ENCODE assay signal across 2 cellular contexts in the genomic region with DNA sequence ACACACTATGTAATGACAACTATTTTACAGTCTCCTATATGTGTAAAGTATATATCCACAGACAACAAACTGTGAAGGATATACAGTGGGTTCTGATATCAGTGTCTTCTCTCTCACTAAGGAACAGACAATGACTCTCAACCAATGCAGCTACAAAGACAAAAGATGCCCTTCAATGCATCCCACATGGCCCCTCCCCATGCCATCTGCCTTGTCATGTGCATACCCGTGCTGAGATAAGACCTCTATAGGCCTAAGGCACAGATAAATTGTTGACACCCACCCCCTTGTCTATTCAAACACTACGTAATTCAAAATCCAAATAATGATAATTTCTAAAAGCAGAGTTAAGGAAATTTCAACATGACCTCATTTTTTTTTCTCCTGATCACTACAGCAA.
TF ChIP-seq lines count a peak whose summit lies in the region.

No MANE protein-coding gene starts in this region.

TF ChIP-seq in SK-N-SH, 30 proteins besides CTCF, POLR2A, EP300 and RAD21 (continued from another document):
- TF ChIP-seq, protein P1, sequence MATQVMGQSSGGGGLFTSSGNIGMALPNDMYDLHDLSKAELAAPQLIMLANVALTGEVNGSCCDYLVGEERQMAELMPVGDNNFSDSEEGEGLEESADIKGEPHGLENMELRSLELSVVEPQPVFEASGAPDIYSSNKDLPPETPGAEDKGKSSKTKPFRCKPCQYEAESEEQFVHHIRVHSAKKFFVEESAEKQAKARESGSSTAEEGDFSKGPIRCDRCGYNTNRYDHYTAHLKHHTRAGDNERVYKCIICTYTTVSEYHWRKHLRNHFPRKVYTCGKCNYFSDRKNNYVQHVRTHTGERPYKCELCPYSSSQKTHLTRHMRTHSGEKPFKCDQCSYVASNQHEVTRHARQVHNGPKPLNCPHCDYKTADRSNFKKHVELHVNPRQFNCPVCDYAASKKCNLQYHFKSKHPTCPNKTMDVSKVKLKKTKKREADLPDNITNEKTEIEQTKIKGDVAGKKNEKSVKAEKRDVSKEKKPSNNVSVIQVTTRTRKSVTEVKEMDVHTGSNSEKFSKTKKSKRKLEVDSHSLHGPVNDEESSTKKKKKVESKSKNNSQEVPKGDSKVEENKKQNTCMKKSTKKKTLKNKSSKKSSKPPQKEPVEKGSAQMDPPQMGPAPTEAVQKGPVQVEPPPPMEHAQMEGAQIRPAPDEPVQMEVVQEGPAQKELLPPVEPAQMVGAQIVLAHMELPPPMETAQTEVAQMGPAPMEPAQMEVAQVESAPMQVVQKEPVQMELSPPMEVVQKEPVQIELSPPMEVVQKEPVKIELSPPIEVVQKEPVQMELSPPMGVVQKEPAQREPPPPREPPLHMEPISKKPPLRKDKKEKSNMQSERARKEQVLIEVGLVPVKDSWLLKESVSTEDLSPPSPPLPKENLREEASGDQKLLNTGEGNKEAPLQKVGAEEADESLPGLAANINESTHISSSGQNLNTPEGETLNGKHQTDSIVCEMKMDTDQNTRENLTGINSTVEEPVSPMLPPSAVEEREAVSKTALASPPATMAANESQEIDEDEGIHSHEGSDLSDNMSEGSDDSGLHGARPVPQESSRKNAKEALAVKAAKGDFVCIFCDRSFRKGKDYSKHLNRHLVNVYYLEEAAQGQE (IDR thresholded peaks at IDR 0.05; ENCODE audit: low read depth, low read length): no peak
- TF ChIP-seq ELF1 (IDR thresholded peaks at IDR 0.05) (no peak), MEF2A (IDR thresholded peaks at IDR 0.05; ENCODE audit: borderline replicate concordance, low read depth) (no peak), JUND (IDR thresholded peaks at IDR 0.05) (no peak), SIN3A (IDR thresholded peaks at IDR 0.05; ENCODE audit: borderline replicate concordance, low read depth, low read length) (no peak)
- TF ChIP-seq, protein P2, sequence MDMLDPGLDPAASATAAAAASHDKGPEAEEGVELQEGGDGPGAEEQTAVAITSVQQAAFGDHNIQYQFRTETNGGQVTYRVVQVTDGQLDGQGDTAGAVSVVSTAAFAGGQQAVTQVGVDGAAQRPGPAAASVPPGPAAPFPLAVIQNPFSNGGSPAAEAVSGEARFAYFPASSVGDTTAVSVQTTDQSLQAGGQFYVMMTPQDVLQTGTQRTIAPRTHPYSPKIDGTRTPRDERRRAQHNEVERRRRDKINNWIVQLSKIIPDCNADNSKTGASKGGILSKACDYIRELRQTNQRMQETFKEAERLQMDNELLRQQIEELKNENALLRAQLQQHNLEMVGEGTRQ (IDR thresholded peaks at IDR 0.05; ENCODE audit: borderline replicate concordance, low read depth, low read length): no peak
TF ChIP-seq in SK-N-SH: peak in this region for 0.

TF ChIP-seq in SK-N-SH treated with all-trans-retinoic acid at 6 μM for 48 hours, 23 proteins besides CTCF, POLR2A, EP300 and RAD21 (continued from another document):
- TF ChIP-seq ZNF8 (CRISPR knock-in tag; IDR thresholded peaks at IDR 0.05): no peak
- TF ChIP-seq, protein P3, sequence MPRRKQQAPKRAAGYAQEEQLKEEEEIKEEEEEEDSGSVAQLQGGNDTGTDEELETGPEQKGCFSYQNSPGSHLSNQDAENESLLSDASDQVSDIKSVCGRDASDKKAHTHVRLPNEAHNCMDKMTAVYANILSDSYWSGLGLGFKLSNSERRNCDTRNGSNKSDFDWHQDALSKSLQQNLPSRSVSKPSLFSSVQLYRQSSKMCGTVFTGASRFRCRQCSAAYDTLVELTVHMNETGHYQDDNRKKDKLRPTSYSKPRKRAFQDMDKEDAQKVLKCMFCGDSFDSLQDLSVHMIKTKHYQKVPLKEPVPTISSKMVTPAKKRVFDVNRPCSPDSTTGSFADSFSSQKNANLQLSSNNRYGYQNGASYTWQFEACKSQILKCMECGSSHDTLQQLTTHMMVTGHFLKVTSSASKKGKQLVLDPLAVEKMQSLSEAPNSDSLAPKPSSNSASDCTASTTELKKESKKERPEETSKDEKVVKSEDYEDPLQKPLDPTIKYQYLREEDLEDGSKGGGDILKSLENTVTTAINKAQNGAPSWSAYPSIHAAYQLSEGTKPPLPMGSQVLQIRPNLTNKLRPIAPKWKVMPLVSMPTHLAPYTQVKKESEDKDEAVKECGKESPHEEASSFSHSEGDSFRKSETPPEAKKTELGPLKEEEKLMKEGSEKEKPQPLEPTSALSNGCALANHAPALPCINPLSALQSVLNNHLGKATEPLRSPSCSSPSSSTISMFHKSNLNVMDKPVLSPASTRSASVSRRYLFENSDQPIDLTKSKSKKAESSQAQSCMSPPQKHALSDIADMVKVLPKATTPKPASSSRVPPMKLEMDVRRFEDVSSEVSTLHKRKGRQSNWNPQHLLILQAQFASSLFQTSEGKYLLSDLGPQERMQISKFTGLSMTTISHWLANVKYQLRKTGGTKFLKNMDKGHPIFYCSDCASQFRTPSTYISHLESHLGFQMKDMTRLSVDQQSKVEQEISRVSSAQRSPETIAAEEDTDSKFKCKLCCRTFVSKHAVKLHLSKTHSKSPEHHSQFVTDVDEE (CRISPR knock-in tag; IDR thresholded peaks at IDR 0.05): no peak
- no peak for TF ChIP-seq BACH2 (CRISPR knock-in tag; IDR thresholded peaks at IDR 0.05; ENCODE audit: borderline replicate concordance)
- TF ChIP-seq, protein P4, sequence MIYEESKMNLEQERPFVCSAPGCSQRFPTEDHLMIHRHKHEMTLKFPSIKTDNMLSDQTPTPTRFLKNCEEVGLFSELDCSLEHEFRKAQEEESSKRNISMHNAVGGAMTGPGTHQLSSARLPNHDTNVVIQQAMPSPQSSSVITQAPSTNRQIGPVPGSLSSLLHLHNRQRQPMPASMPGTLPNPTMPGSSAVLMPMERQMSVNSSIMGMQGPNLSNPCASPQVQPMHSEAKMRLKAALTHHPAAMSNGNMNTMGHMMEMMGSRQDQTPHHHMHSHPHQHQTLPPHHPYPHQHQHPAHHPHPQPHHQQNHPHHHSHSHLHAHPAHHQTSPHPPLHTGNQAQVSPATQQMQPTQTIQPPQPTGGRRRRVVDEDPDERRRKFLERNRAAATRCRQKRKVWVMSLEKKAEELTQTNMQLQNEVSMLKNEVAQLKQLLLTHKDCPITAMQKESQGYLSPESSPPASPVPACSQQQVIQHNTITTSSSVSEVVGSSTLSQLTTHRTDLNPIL (CRISPR knock-in tag; IDR thresholded peaks at IDR 0.05; ENCODE audit: low read depth): no peak
